In the genomic region with DNA sequence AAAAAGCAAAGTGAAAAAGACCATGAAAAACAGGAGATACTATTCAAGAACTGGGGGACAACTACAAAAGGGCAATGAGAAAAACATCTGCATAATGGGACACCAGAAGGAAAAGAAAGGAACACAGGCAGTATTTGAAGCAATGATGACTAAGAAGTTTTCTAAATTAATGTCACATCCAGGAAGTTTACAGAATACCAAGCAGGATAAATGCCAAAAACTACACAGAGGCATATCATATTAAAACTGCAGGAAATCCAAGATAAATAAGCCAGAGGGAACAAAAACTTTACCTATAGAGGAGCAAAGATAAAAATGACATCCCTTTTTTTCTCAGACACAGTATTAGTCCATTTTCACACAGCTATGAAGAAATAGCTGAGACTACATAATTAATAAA, we compare ENCODE assay signal across 21 cellular contexts.
DNase-seq lines count a peak whose midpoint lies in the region; ATAC-seq and TF ChIP-seq lines count a peak whose summit lies in the region.
"Had no signal": no experiment of that assay in that cellular context is flagged by ENCODE, and none has a peak within 500 bp of the region (broad histone marks: within the 10 kb centered on the region; RNA-seq: fewer than 3 reads in every experiment).

No MANE protein-coding gene starts in this region.

- DNase-seq in MCF 10A (ENCODE audit: unreplicated experiment) (peak; percentile 27), mammary epithelial cell (no peak), dermis blood vessel endothelial cell (peak; percentile 24), fibroblast of gingiva (ENCODE audit: low read depth) (peak; percentile 13), HuH-7.5 (ENCODE audit: low spot score) (no peak), islet precursor cell (no peak), psoas muscle (no peak)
- DNase-seq: CD4-positive, alpha-beta T cell; CD8-positive, alpha-beta memory T cell; DMS 273 treated with DMSO at 0.1 percent for 48 hours; DMS79; EL; GDM1; GM23248; H7; HCEC 1CT had no signal

- H3K4me3 ChIP-seq in mammary epithelial cell (replicated peaks in 1 of 3; ENCODE audit: insufficient read depth in 1 of 3, low read depth in 2 of 3, low read length in 3 of 3) (no peak overlapping the region), psoas muscle (no peak overlapping the region)
- H3K4me3 ChIP-seq: BLaER1, GM12878, GM23248 had no signal

- H3K4me3 Mint-ChIP-seq in MCF 10A (ENCODE audit: unreplicated experiment) = no peak overlapping the region
- H3K4me3 Mint-ChIP-seq: B cell; CD14-positive monocyte; CD4-positive, alpha-beta T cell; CD8-positive, alpha-beta memory T cell had no signal

- intact Hi-C loops in MCF 10A (cut with micrococcal nuclease) = no loop called here
- intact Hi-C loops in mammary epithelial cell (cut with micrococcal nuclease) = no loop called here
- intact Hi-C loops in psoas muscle (cut with DNase I) = no loop called here

- H3K27me3 ChIP-seq in mammary epithelial cell (ENCODE audit: insufficient read depth, low read length) (no peaks in the 10 kb centered on the region), psoas muscle (ENCODE audit: insufficient read depth in 3 of 3, low read length in 2 of 3) (peaks cover 0 to 5% (median 0%) of the 10 kb centered on the region in 3 donors)
- H3K27me3 ChIP-seq: BLaER1 had no signal

- no peak overlapping the region for H3K9ac ChIP-seq in mammary epithelial cell (ENCODE audit: insufficient read depth, low read length)
- H3K9ac ChIP-seq: BLaER1, GM23248 had no signal

- POLR2A ChIA-PET in MCF 10A (lab: Yijun Ruan, JAX) = interaction anchor here (0.7 kb wide), 1 partner anchor 579 kb away, joined by 3 read pairs; no protein-coding TSS in a partner anchor

- TF ChIP-seq CTCF in MCF 10A (IDR thresholded peaks at IDR 0.05; ENCODE audit: unreplicated experiment) = no peak
- no peak for TF ChIP-seq CTCF in mammary epithelial cell (conservative IDR thresholded peaks at IDR 0.05 in 1 of 2, IDR thresholded peaks at IDR 0.05 in 1 of 2; ENCODE audit: extremely low read depth in 1 of 2, insufficient read depth in 1 of 2, low read depth in 1 of 2, low read length in 2 of 2)
- TF ChIP-seq CTCF in psoas muscle (IDR thresholded peaks at IDR 0.05) = no peak

- CTCF ChIA-PET in MCF 10A (lab: Yijun Ruan, JAX) (interaction anchor here (1.2 kb wide), 1 partner anchor 12 kb away, joined by 5 read pairs; no protein-coding TSS in a partner anchor), mammary epithelial cell (lab: Charles Lee; ENCODE audit: low non-redundant PET) (no interaction called here)

- no TSS peak for BruUV-seq in MCF 10A (replicated peaks; lab: Mats Ljungman, UMichigan)
- BruUV-seq in mammary epithelial cell (replicated peaks; lab: Mats Ljungman, UMichigan) = no TSS peak

- H3K9me3 ChIP-seq in mammary epithelial cell (replicated peaks; ENCODE audit: insufficient read depth, low read length) = no peaks in the 10 kb centered on the region
- no peaks in the 10 kb centered on the region for H3K9me3 ChIP-seq in psoas muscle

- H3K36me3 ChIP-seq in mammary epithelial cell (ENCODE audit: insufficient read depth, low read length) = no peaks in the 10 kb centered on the region
- H3K36me3 ChIP-seq in psoas muscle (ENCODE audit: insufficient read depth in 1 of 2, low read depth in 1 of 2) = no peaks in the 10 kb centered on the region
- H3K36me3 ChIP-seq: BLaER1 had no signal

- no peak overlapping the region for H3K27ac ChIP-seq in mammary epithelial cell (ENCODE audit: insufficient read depth, low read depth, low read length)
- H3K27ac ChIP-seq in psoas muscle = no peak overlapping the region
- H3K27ac ChIP-seq: 22Rv1, BLaER1, GM23248 had no signal

- in situ Hi-C loops in mammary epithelial cell (cut with MboI; ENCODE audit: low sequenced_read_pairs in 2 of 2) = no loop called here

- H2AFZ ChIP-seq in mammary epithelial cell (ENCODE audit: low read depth, low read length) = no peak overlapping the region
- H2AFZ ChIP-seq: GM23248 had no signal

- peaks cover 3% of the 10 kb centered on the region for H3K4me1 Mint-ChIP-seq in MCF 10A (ENCODE audit: insufficient read depth, unreplicated experiment)
- H3K4me1 Mint-ChIP-seq: CD8-positive, alpha-beta memory T cell had no signal

- no peak for ATAC-seq in psoas muscle
- ATAC-seq: GM12878 had no signal

- peaks cover 14% of the 10 kb centered on the region for H3K9me3 Mint-ChIP-seq in MCF 10A (ENCODE audit: unreplicated experiment)

- H4K20me1 ChIP-seq in mammary epithelial cell (ENCODE audit: insufficient read depth, low read length) = no peaks in the 10 kb centered on the region
- H4K20me1 ChIP-seq: BLaER1 had no signal

- peaks cover 7% of the 10 kb centered on the region for H3K36me3 Mint-ChIP-seq in MCF 10A (ENCODE audit: insufficient read depth, unreplicated experiment)
- H3K36me3 Mint-ChIP-seq: CD14-positive monocyte had no signal

- peaks cover 70% of the 10 kb centered on the region for H3K27me3 Mint-ChIP-seq in MCF 10A (ENCODE audit: insufficient read depth, unreplicated experiment)

- H3K4me1 ChIP-seq in mammary epithelial cell (ENCODE audit: insufficient read depth, low read length) (no peaks in the 10 kb centered on the region), psoas muscle (no peaks in the 10 kb centered on the region)
- H3K4me1 ChIP-seq: BLaER1 had no signal

- H3K27ac Mint-ChIP-seq in MCF 10A (ENCODE audit: low read depth, unreplicated experiment) = no peak overlapping the region
- H3K27ac Mint-ChIP-seq: B cell; CD4-positive, alpha-beta T cell; CD8-positive, alpha-beta memory T cell had no signal

- H3K4me2 ChIP-seq in mammary epithelial cell (ENCODE audit: insufficient read depth, low read depth, low read length) = no peak overlapping the region
- H3K4me2 ChIP-seq: BLaER1 had no signal

- dilution Hi-C loops in mammary epithelial cell (cut with HindIII; ENCODE audit: low sequenced_read_pairs) = loop anchor here (5.0 kb wide), 1 partner anchor 52 kb away; no protein-coding TSS in a partner anchor

- no peaks in the 10 kb centered on the region for H3K79me2 ChIP-seq in mammary epithelial cell (ENCODE audit: insufficient read depth, low read length)

Comparison
In these comparisons a context has a peak if more than half of its experiments do, and no peak if none do; other contexts are left out.
1. DNase-seq: peak in MCF 10A (single experiment), dermis blood vessel endothelial cell (single experiment) and fibroblast of gingiva (single experiment); none in mammary epithelial cell (single experiment), HuH-7.5 (single experiment), islet precursor cell (single experiment) and psoas muscle (0 of 2).